12 cellular contexts compared by ENCODE assay signal in the genomic region with DNA sequence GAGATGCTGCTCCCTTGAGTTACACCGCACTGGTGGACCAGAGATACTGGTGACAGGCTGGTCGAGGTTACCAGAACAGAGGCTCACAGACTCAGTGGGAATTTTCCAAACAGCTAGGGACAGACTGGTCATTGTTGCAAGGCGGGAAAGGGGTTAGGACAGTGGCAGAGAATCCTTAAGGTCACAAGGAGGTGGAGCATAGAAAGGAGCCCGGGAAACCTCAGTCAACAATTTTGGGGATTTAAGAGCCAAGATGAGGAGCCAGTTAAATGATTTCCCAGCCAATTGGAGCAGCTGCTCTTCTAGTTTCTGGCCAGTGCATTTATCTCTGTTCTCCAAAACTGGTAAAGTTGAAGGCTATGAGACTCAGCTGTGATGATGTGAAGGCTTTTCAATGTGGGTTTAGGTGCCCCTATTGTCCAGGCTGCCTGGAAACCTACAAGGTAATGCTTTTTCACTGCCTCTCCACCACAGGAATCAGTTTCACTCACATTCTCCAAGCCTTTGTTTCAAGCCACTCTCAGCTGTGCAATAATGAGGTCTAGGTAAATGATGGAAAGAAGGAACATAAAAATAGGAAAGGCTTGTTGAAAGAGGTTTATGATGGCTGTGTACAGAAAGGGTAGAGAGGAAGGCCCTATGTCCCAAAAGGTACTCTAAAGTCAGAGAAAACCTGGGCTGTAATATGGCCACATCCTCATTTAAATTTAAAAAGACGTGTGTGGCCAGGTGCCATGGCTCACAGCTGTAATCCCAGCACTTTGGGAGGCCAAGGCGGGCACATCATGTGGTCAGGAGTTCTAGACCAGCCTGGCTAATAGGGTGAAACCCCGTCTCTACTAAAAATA. TPM values are rescaled to one million over a fixed set of nuclear protein-coding genes. Genes with fewer than 3 reads are reported as not detected.
DNase-seq lines count a peak whose midpoint lies in the region; ATAC-seq and TF ChIP-seq lines count a peak whose summit lies in the region.
"Had no signal": no experiment of that assay in that cellular context is flagged by ENCODE, and none has a peak within 500 bp of the region (broad histone marks: within the 10 kb centered on the region; RNA-seq: fewer than 3 reads in every experiment).

No MANE protein-coding gene starts in this region.

- peaks cover 33% of the 10 kb centered on the region for H3K36me3 Mint-ChIP-seq in activated CD4-positive, alpha-beta T cell treated with anti-CD3 and anti-CD28 coated beads, Interleukin-2, amount 10 ng/mL, durations not matched to agents 7 days and 5 days (ENCODE audit: low read depth)
- H3K36me3 Mint-ChIP-seq in activated CD4-positive, alpha-beta memory T cell treated with anti-CD3 and anti-CD28 coated beads, Interleukin-2, amount 10 ng/mL, durations not matched to agents 7 days and 5 days (ENCODE audit: low read depth): peaks cover 41% of the 10 kb centered on the region

- peaks cover 9 to 22% (median 20%) of the 10 kb centered on the region in 3 donors for H3K36me3 ChIP-seq in skeletal muscle tissue (ENCODE audit: control insufficient read depth in 3 of 3, insufficient read depth in 3 of 3, low read length in 3 of 3)

- CTCF ChIA-PET in activated CD4-positive, alpha-beta T cell treated with anti-CD3 and anti-CD28 coated beads, Interleukin-2, amount 10 ng/mL, durations not matched to agents 7 days and 5 days (lab: Charles Lee): interaction anchor here (1.3 to 3.2 kb wide), 3 partner anchors 11 to 56 kb away, joined by 3 to 13 read pairs (median 4); a partner anchor contains a TSS
- CTCF ChIA-PET in HEK293T (lab: Yijun Ruan, JAX): no interaction called here
- CTCF ChIA-PET in activated CD4-positive, alpha-beta memory T cell treated with anti-CD3 and anti-CD28 coated beads, Interleukin-2, amount 10 ng/mL, durations not matched to agents 7 days and 5 days (lab: Charles Lee): no interaction called here

- H3K9ac ChIP-seq in skeletal muscle tissue (ENCODE audit: low read depth in 1 of 3, low read length in 3 of 3): no peak overlapping the region

- peaks cover 10% of the 10 kb centered on the region for H3K27me3 Mint-ChIP-seq in activated CD4-positive, alpha-beta T cell treated with anti-CD3 and anti-CD28 coated beads, Interleukin-2, amount 10 ng/mL, durations not matched to agents 7 days and 5 days
- peaks cover 13% of the 10 kb centered on the region for H3K27me3 Mint-ChIP-seq in activated CD4-positive, alpha-beta memory T cell treated with anti-CD3 and anti-CD28 coated beads, Interleukin-2, amount 10 ng/mL, durations not matched to agents 7 days and 5 days

- no peak overlapping the region for H3K4me3 Mint-ChIP-seq in activated CD4-positive, alpha-beta T cell treated with anti-CD3 and anti-CD28 coated beads, Interleukin-2, amount 10 ng/mL, durations not matched to agents 7 days and 5 days
- H3K4me3 Mint-ChIP-seq in activated CD4-positive, alpha-beta memory T cell treated with anti-CD3 and anti-CD28 coated beads, Interleukin-2, amount 10 ng/mL, durations not matched to agents 7 days and 5 days: no peak overlapping the region

- peaks cover 32 to 37% (median 35%) of the 10 kb centered on the region in 3 donors for H3K4me1 ChIP-seq in skeletal muscle tissue (ENCODE audit: control insufficient read depth in 3 of 3, insufficient read depth in 3 of 3, low read length in 3 of 3)

- H3K9me3 Mint-ChIP-seq in activated CD4-positive, alpha-beta T cell treated with anti-CD3 and anti-CD28 coated beads, Interleukin-2, amount 10 ng/mL, durations not matched to agents 7 days and 5 days: no peaks in the 10 kb centered on the region
- H3K9me3 Mint-ChIP-seq in activated CD4-positive, alpha-beta memory T cell treated with anti-CD3 and anti-CD28 coated beads, Interleukin-2, amount 10 ng/mL, durations not matched to agents 7 days and 5 days: no peaks in the 10 kb centered on the region

- no peaks in the 10 kb centered on the region for H3K9me3 ChIP-seq in skeletal muscle tissue (ENCODE audit: control insufficient read depth in 3 of 3, low read length in 3 of 3)
- H3K9me3 ChIP-seq: body of pancreas, upper lobe of left lung had no signal

- POLR2A ChIA-PET in activated CD4-positive, alpha-beta T cell treated with anti-CD3 and anti-CD28 coated beads, Interleukin-2, amount 10 ng/mL, durations not matched to agents 7 days and 5 days (lab: Charles Lee): no interaction called here
- POLR2A ChIA-PET in HEK293T (lab: Yijun Ruan, JAX): interaction anchor here (1.5 kb wide), 1 partner anchor 37 kb away, joined by 5 read pairs; a partner anchor contains a TSS
- POLR2A ChIA-PET in activated CD4-positive, alpha-beta memory T cell treated with anti-CD3 and anti-CD28 coated beads, Interleukin-2, amount 10 ng/mL, durations not matched to agents 7 days and 5 days (lab: Charles Lee): no interaction called here

- H3K4me1 Mint-ChIP-seq in activated CD4-positive, alpha-beta T cell treated with anti-CD3 and anti-CD28 coated beads, Interleukin-2, amount 10 ng/mL, durations not matched to agents 7 days and 5 days: peaks cover 35% of the 10 kb centered on the region
- peaks cover 29% of the 10 kb centered on the region for H3K4me1 Mint-ChIP-seq in activated CD4-positive, alpha-beta memory T cell treated with anti-CD3 and anti-CD28 coated beads, Interleukin-2, amount 10 ng/mL, durations not matched to agents 7 days and 5 days

- peak overlapping the region; percentile 43 for H3K27ac Mint-ChIP-seq in activated CD4-positive, alpha-beta T cell treated with anti-CD3 and anti-CD28 coated beads, Interleukin-2, amount 10 ng/mL, durations not matched to agents 7 days and 5 days
- H3K27ac Mint-ChIP-seq in activated CD4-positive, alpha-beta memory T cell treated with anti-CD3 and anti-CD28 coated beads, Interleukin-2, amount 10 ng/mL, durations not matched to agents 7 days and 5 days: no peak overlapping the region

- ATAC-seq in GM19328 (IDR thresholded peaks at IDR 0.05; ENCODE audit: unreplicated experiment) (no peak), HG03280 (IDR thresholded peaks at IDR 0.05; ENCODE audit: unreplicated experiment) (no peak)
- ATAC-seq: body of pancreas had no signal

- H3K27ac ChIP-seq in caudate nucleus (ENCODE audit: low read depth, low read length) (peak overlapping the region; percentile 0), skeletal muscle tissue (ENCODE audit: low read depth, low read length) (peak overlapping the region; percentile 14)

- no peaks in the 10 kb centered on the region for H3K27me3 ChIP-seq in skeletal muscle tissue (ENCODE audit: control insufficient read depth in 3 of 3, insufficient read depth in 3 of 3, low read length in 3 of 3)
- H3K27me3 ChIP-seq: body of pancreas, upper lobe of left lung had no signal

- no peak overlapping the region for H3K4me3 ChIP-seq in skeletal muscle tissue (ENCODE audit: low read length in 3 of 3)
- H3K4me3 ChIP-seq: body of pancreas, upper lobe of left lung had no signal

- no peak for DNase-seq in activated CD4-positive, alpha-beta T cell treated with anti-CD3 and anti-CD28 coated beads, Interleukin-2, amount 10 ng/mL, durations not matched to agents 7 days and 5 days
- DNase-seq in activated CD4-positive, alpha-beta T cell treated with anti-CD3 and anti-CD28 coated beads, Interleukin-2, amount 50 U/mL, for 48 hours: no peak
- DNase-seq in HEK293T (ENCODE audit: extremely low spot score) (peak; percentile 4), caudate nucleus (lab: John Stamatoyannopoulos, UW) (peak in 1 of 61 donors; percentile 15)
- no peak for DNase-seq in activated CD4-positive, alpha-beta memory T cell treated with anti-CD3 and anti-CD28 coated beads, Interleukin-2, amount 10 ng/mL, durations not matched to agents 7 days and 5 days
- DNase-seq: body of pancreas, retina, T-helper 1 cell, upper lobe of left lung had no signal

TF ChIP-seq in HEK293T, 16 proteins besides CTCF, POLR2A, EP300 and RAD21 (continues in another document):
- TF ChIP-seq ZNF384 (IDR thresholded peaks at IDR 0.05) (no peak), ELF4 (IDR thresholded peaks at IDR 0.05) (no peak), L3MBTL2 (conservative IDR thresholded peaks at IDR 0.05) (no peak), CTBP1 (IDR thresholded peaks at IDR 0.05; ENCODE audit: borderline replicate concordance) (no peak), FOXA1 (IDR thresholded peaks at IDR 0.05) (no peak), NFRKB (IDR thresholded peaks at IDR 0.05) (no peak), SP1 (IDR thresholded peaks at IDR 0.05) (no peak), TARDBP (IDR thresholded peaks at IDR 0.05) (no peak), FOXK2 (IDR thresholded peaks at IDR 0.05) (no peak), BHLHE40 (IDR thresholded peaks at IDR 0.05; ENCODE audit: borderline replicate concordance) (no peak), SUZ12 (IDR thresholded peaks at IDR 0.05) (no peak), FOXM1 (IDR thresholded peaks at IDR 0.05; ENCODE audit: borderline replicate concordance) (no peak), LEF1 (IDR thresholded peaks at IDR 0.05; ENCODE audit: borderline replicate concordance) (no peak), HDGF (IDR thresholded peaks at IDR 0.05; ENCODE audit: borderline replicate concordance) (no peak)

RNA-seq across cellular contexts. Expression of a gene that starts 7.0 kb away (rescaled TPM):
- total RNA-seq in activated CD4-positive, alpha-beta T cell treated with anti-CD3 and anti-CD28 coated beads, Interleukin-2, amount 10 ng/mL, durations not matched to agents 7 days and 5 days: 1 to 10 TPM in 1 of 2 experiments, under 1 TPM in 1; 0.92 to 1.8 TPM
- 21.9 TPM for total RNA-seq in skeletal muscle tissue
- under 1 TPM; 0.78 to 0.83 TPM for total RNA-seq in activated CD4-positive, alpha-beta memory T cell treated with anti-CD3 and anti-CD28 coated beads, Interleukin-2, amount 10 ng/mL, durations not matched to agents 7 days and 5 days

RNA-seq across cellular contexts. Expression of a gene that starts 36.4 kb away (rescaled TPM):
- total RNA-seq in activated CD4-positive, alpha-beta T cell treated with anti-CD3 and anti-CD28 coated beads, Interleukin-2, amount 10 ng/mL, durations not matched to agents 7 days and 5 days: 10 to 100 TPM; 19.0 to 20.2 TPM
- 13.0 TPM for total RNA-seq in skeletal muscle tissue
- 10 to 100 TPM; 31.2 to 31.3 TPM for total RNA-seq in activated CD4-positive, alpha-beta memory T cell treated with anti-CD3 and anti-CD28 coated beads, Interleukin-2, amount 10 ng/mL, durations not matched to agents 7 days and 5 days

RNA-seq across cellular contexts. Expression of a gene that starts 36.6 kb away (rescaled TPM):
- 100 to 1,000 TPM; 385 to 474 TPM for total RNA-seq in activated CD4-positive, alpha-beta T cell treated with anti-CD3 and anti-CD28 coated beads, Interleukin-2, amount 10 ng/mL, durations not matched to agents 7 days and 5 days
- 1,005 TPM for total RNA-seq in skeletal muscle tissue
- total RNA-seq in activated CD4-positive, alpha-beta memory T cell treated with anti-CD3 and anti-CD28 coated beads, Interleukin-2, amount 10 ng/mL, durations not matched to agents 7 days and 5 days: 100 to 1,000 TPM; 303 to 311 TPM

RNA-seq across cellular contexts. Expression of a gene that starts 54.6 kb away (rescaled TPM):
- under 1 TPM in 1 of 2 experiments, not detected in 1; 0.37 TPM for total RNA-seq in activated CD4-positive, alpha-beta T cell treated with anti-CD3 and anti-CD28 coated beads, Interleukin-2, amount 10 ng/mL, durations not matched to agents 7 days and 5 days
- total RNA-seq in skeletal muscle tissue: 89.8 TPM
- total RNA-seq in activated CD4-positive, alpha-beta memory T cell treated with anti-CD3 and anti-CD28 coated beads, Interleukin-2, amount 10 ng/mL, durations not matched to agents 7 days and 5 days: 1 to 10 TPM in 1 of 2 experiments, under 1 TPM in 1; 0.38 to 1.2 TPM
